In genomic region chr15:86491118-86491517, GRCh38 we compare ENCODE assay signal across 22 cellular contexts.
DNase-seq lines count a peak whose midpoint lies in the region; ATAC-seq, FAIRE-seq and TF ChIP-seq lines count a peak whose summit lies in the region.
"Had no signal": no experiment of that assay in that cellular context is flagged by ENCODE, and none has a peak within 500 bp of the region (broad histone marks: within the 10 kb centered on the region; RNA-seq: fewer than 3 reads in every experiment).

No MANE protein-coding gene starts in this region.

- ATAC-seq in GM18868 (IDR thresholded peaks at IDR 0.05; ENCODE audit: unreplicated experiment) (peak; percentile 83), HG03432 (IDR thresholded peaks at IDR 0.05; ENCODE audit: unreplicated experiment) (peak; percentile 76), HG02870 (IDR thresholded peaks at IDR 0.05; ENCODE audit: unreplicated experiment) (no peak)

- TF ChIP-seq CTCF in GM12865 (IDR thresholded peaks at IDR 0.05; ENCODE audit: insufficient read depth, low read depth, low read length, missing control alignments) (no peak), bronchial epithelial cell (IDR thresholded peaks at IDR 0.05; ENCODE audit: insufficient read depth, low read length, severe bottlenecking) (no peak), D721Med (IDR thresholded peaks at IDR 0.05; ENCODE audit: insufficient read depth, missing control alignments) (no peak)

- no peaks in the 10 kb centered on the region for H3K36me3 ChIP-seq in bronchial epithelial cell (ENCODE audit: control insufficient read depth, insufficient read depth, low read length)
- H3K36me3 ChIP-seq: BE2C, BLaER1 had no signal

- peak; percentile 40 for FAIRE-seq in bronchial epithelial cell (lab: Jason Lieb, UNC)
- no peak for FAIRE-seq in D721Med (lab: Jason Lieb, UNC)
- FAIRE-seq: A204.1, G401.6, GM12891 had no signal

- H3K27me3 ChIP-seq in bronchial epithelial cell (ENCODE audit: control insufficient read depth, insufficient read depth, low read length) = no peaks in the 10 kb centered on the region
- H3K27me3 ChIP-seq: BE2C, BLaER1 had no signal

- H3K4me3 ChIP-seq in GM12865 (ENCODE audit: low read depth, low read length) = no peak overlapping the region
- no peak overlapping the region for H3K4me3 ChIP-seq in bronchial epithelial cell (ENCODE audit: low read depth, low read length)
- H3K4me3 ChIP-seq: BLaER1 had no signal

- peak; percentile 50 for DNase-seq in GM12865 (ENCODE audit: low read depth)
- no peak for DNase-seq in bronchial epithelial cell (ENCODE audit: low read depth)
- no peak for DNase-seq in D721Med (ENCODE audit: insufficient read length, low spot score)
- DNase-seq in dermis blood vessel endothelial cell = no peak
- DNase-seq in MV-4-11 (lab: John Stamatoyannopoulos, UW) = no peak
- DNase-seq: 8988T; ACHN; BE2C; C1 segment of cervical spinal cord; CD4-positive, alpha-beta memory T cell; CD4-positive, CD25-positive, alpha-beta regulatory T cell; CD8-positive, alpha-beta memory T cell; COR-L47; DMS79 treated with DMSO at 0.1 percent for 48 hours; GF-D8 had no signal
